Comparison of ENCODE assay signal across 14 cellular contexts in genomic region chr4:137960371-137961050, GRCh38.
DNase-seq lines count a peak whose midpoint lies in the region; ATAC-seq and TF ChIP-seq lines count a peak whose summit lies in the region.
"Had no signal": no experiment of that assay in that cellular context is flagged by ENCODE, and none has a peak within 500 bp of the region (broad histone marks: within the 10 kb centered on the region; RNA-seq: fewer than 3 reads in every experiment).

No MANE protein-coding gene starts in this region.

- H3K27ac Mint-ChIP-seq in immature natural killer cell (no peak overlapping the region), progenitor cell of endocrine pancreas (no peak overlapping the region)
- H3K27ac Mint-ChIP-seq: naive thymus-derived CD4-positive, alpha-beta T cell had no signal

- TF ChIP-seq CTCF in lung (IDR thresholded peaks at IDR 0.05; ENCODE audit: control extremely low read depth, extremely low read depth) = no peak
- TF ChIP-seq CTCF in progenitor cell of endocrine pancreas (IDR thresholded peaks at IDR 0.05; ENCODE audit: unreplicated experiment) = no peak

- H3K27ac ChIP-seq in lung (ENCODE audit: low read depth in 1 of 2, low read length in 1 of 2) = no peak overlapping the region

- no peaks in the 10 kb centered on the region for H3K27me3 ChIP-seq in lung (ENCODE audit: control insufficient read depth, insufficient read depth)
- H3K27me3 ChIP-seq in HAP-1 (ENCODE audit: low read depth) = no peaks in the 10 kb centered on the region

- ATAC-seq in lung (ENCODE audit: insufficient read depth, low FRiP score) = peak; percentile 19
- ATAC-seq: activated T-cell treated with anti-CD3 and anti-CD28 coated beads, Interleukin-2, amount 50 U/mL, for 4 hours; naive thymus-derived CD4-positive, alpha-beta T cell had no signal

- WGBS in lung, 2 donors = 48 to 73% methylated on average over 3 of the region's 3 CpGs

- H3K4me3 Mint-ChIP-seq in immature natural killer cell (no peak overlapping the region), progenitor cell of endocrine pancreas (ENCODE audit: low read depth) (no peak overlapping the region)
- H3K4me3 Mint-ChIP-seq: activated T-cell treated with anti-CD3 and anti-CD28 coated beads, Interleukin-2, amount 50 U/mL, for 4 hours; brain; naive thymus-derived CD4-positive, alpha-beta T cell had no signal

- peaks cover 0 to 30% (median 8%) of the 10 kb centered on the region in 6 donors for H3K9me3 Mint-ChIP-seq in immature natural killer cell
- no peaks in the 10 kb centered on the region for H3K9me3 Mint-ChIP-seq in progenitor cell of endocrine pancreas (ENCODE audit: low read depth)
- H3K9me3 Mint-ChIP-seq: activated T-cell treated with anti-CD3 and anti-CD28 coated beads, Interleukin-2, amount 50 U/mL, for 4 hours; brain had no signal

- no peaks in the 10 kb centered on the region for H3K36me3 ChIP-seq in lung (ENCODE audit: control insufficient read depth in 2 of 2, insufficient read depth in 2 of 2, low read length in 2 of 2)
- H3K36me3 ChIP-seq in HAP-1 (replicated peaks) = no peaks in the 10 kb centered on the region

- no peak overlapping the region for H3K4me3 ChIP-seq in lung
- no peak overlapping the region for H3K4me3 ChIP-seq in HAP-1

- H3K27me3 Mint-ChIP-seq in immature natural killer cell (ENCODE audit: low read depth in 3 of 3) (no peaks in the 10 kb centered on the region), progenitor cell of endocrine pancreas (no peaks in the 10 kb centered on the region)
- H3K27me3 Mint-ChIP-seq: brain; naive thymus-derived CD4-positive, alpha-beta T cell had no signal

- no peaks in the 10 kb centered on the region for H3K4me1 ChIP-seq in lung (ENCODE audit: control insufficient read depth in 2 of 2, insufficient read depth in 2 of 2, low read length in 2 of 2)
- no peaks in the 10 kb centered on the region for H3K4me1 ChIP-seq in HAP-1

- H3K36me3 Mint-ChIP-seq in immature natural killer cell (no peaks in the 10 kb centered on the region), progenitor cell of endocrine pancreas (ENCODE audit: insufficient read depth) (no peaks in the 10 kb centered on the region)
- H3K36me3 Mint-ChIP-seq: brain; naive thymus-derived CD4-positive, alpha-beta T cell had no signal

- DNase-seq in AG08396 (ENCODE audit: low spot score) (peak; percentile 24), NCI-H446 treated with DMSO at 0.1 percent for 48 hours (lab: John Stamatoyannopoulos, UW) (peak; percentile 41), dedifferentiated amniotic fluid mesenchymal stem cell (ENCODE audit: extremely low spot score) (peak; percentile 50), lung (ENCODE audit: low spot score) (no peak), immature natural killer cell (no peak), NCI-H1436 treated with DMSO at 0.1 percent for 48 hours (lab: John Stamatoyannopoulos, UW) (no peak), progenitor cell of endocrine pancreas (ENCODE audit: low spot score, unreplicated experiment) (no peak), HAP-1 (ENCODE audit: low spot score in 2 of 2) (no peak)
- DNase-seq: activated T-cell treated with anti-CD3 and anti-CD28 coated beads, Interleukin-2, amount 50 U/mL, for 4 hours; DND-41; islet precursor cell; naive thymus-derived CD4-positive, alpha-beta T cell; stimulated activated CD8-positive, alpha-beta memory T cell treated with anti-CD3 and anti-CD28 coated beads, Interleukin-4, amount 100 ng/mL, for 48 hours had no signal

- no peaks in the 10 kb centered on the region for H3K9me3 ChIP-seq in lung (ENCODE audit: control insufficient read depth in 2 of 2, insufficient read depth in 1 of 2, low read length in 1 of 2)
- no peaks in the 10 kb centered on the region for H3K9me3 ChIP-seq in HAP-1

- H3K4me1 Mint-ChIP-seq in immature natural killer cell = no peaks in the 10 kb centered on the region
- peaks cover 7% of the 10 kb centered on the region for H3K4me1 Mint-ChIP-seq in progenitor cell of endocrine pancreas (ENCODE audit: low read depth)
- H3K4me1 Mint-ChIP-seq: naive thymus-derived CD4-positive, alpha-beta T cell had no signal

- in situ Hi-C loops in HAP-1 (cut with MboI; ENCODE audit: low sequenced_read_pairs) = no loop called here

Comparison
In these comparisons a context has a peak if more than half of its experiments do, and no peak if none do; other contexts are left out.
1. DNase-seq: peak in AG08396 (single experiment), NCI-H446 treated with DMSO at 0.1 percent for 48 hours (single experiment) and dedifferentiated amniotic fluid mesenchymal stem cell (single experiment); none in lung (single experiment), immature natural killer cell (0 of 3), NCI-H1436 treated with DMSO at 0.1 percent for 48 hours (single experiment), progenitor cell of endocrine pancreas (single experiment) and HAP-1 (0 of 2).